Comparison of ENCODE assay signal across 1 cellular context in genomic region chr1:15246960-15247614, GRCh38.
TF ChIP-seq lines count a peak whose summit lies in the region.

Gene FHAD1 (plus strand): TSS chr1:15247223. CDS start chr1:15251785, 4,562 bp downstream.

TF ChIP-seq in WTC11, 78 proteins besides CTCF, POLR2A, EP300 and RAD21 (continued from another document):
- TF ChIP-seq, protein P1, sequence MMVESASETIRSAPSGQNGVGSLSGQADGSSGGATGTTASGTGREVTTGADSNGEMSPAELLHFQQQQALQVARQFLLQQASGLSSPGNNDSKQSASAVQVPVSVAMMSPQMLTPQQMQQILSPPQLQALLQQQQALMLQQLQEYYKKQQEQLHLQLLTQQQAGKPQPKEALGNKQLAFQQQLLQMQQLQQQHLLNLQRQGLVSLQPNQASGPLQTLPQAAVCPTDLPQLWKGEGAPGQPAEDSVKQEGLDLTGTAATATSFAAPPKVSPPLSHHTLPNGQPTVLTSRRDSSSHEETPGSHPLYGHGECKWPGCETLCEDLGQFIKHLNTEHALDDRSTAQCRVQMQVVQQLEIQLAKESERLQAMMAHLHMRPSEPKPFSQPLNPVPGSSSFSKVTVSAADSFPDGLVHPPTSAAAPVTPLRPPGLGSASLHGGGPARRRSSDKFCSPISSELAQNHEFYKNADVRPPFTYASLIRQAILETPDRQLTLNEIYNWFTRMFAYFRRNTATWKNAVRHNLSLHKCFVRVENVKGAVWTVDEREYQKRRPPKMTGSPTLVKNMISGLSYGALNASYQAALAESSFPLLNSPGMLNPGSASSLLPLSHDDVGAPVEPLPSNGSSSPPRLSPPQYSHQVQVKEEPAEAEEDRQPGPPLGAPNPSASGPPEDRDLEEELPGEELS (CRISPR knock-in tag; IDR thresholded peaks at IDR 0.05) = peak; percentile 55; the same call in 1 of the 2 replicates
- TF ChIP-seq TCF7 (CRISPR knock-in tag; IDR thresholded peaks at IDR 0.05; ENCODE audit: low read depth) (no peak), TP53 (CRISPR knock-in tag; IDR thresholded peaks at IDR 0.05) (0 out of 2 replicates have a peak, but pooled peaks have one; percentile 37), GTF2I (CRISPR knock-in tag; conservative IDR thresholded peaks at IDR 0.05) (peak; percentile 95), ELF4 (CRISPR knock-in tag; IDR thresholded peaks at IDR 0.05; ENCODE audit: low read depth) (0 out of 2 replicates have a peak, but pooled peaks have one; percentile 29), ZNF263 (CRISPR knock-in tag; IDR thresholded peaks at IDR 0.05; ENCODE audit: low read depth) (peak; percentile 63; the same call in 1 of the 2 replicates), CREM (CRISPR knock-in tag; IDR thresholded peaks at IDR 0.05) (0 out of 2 replicates have a peak, but pooled peaks have one; percentile 45), FOXP1 (CRISPR knock-in tag; IDR thresholded peaks at IDR 0.05; ENCODE audit: borderline replicate concordance) (0 out of 2 replicates have a peak, but pooled peaks have one; percentile 63), SMAD3 (CRISPR knock-in tag; IDR thresholded peaks at IDR 0.05; ENCODE audit: borderline replicate concordance) (0 out of 2 replicates have a peak, but pooled peaks have one; percentile 15)
- TF ChIP-seq, protein P2, sequence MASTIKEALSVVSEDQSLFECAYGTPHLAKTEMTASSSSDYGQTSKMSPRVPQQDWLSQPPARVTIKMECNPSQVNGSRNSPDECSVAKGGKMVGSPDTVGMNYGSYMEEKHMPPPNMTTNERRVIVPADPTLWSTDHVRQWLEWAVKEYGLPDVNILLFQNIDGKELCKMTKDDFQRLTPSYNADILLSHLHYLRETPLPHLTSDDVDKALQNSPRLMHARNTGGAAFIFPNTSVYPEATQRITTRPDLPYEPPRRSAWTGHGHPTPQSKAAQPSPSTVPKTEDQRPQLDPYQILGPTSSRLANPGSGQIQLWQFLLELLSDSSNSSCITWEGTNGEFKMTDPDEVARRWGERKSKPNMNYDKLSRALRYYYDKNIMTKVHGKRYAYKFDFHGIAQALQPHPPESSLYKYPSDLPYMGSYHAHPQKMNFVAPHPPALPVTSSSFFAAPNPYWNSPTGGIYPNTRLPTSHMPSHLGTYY (CRISPR knock-in tag; IDR thresholded peaks at IDR 0.05) = no peak
- TF ChIP-seq, protein P3, sequence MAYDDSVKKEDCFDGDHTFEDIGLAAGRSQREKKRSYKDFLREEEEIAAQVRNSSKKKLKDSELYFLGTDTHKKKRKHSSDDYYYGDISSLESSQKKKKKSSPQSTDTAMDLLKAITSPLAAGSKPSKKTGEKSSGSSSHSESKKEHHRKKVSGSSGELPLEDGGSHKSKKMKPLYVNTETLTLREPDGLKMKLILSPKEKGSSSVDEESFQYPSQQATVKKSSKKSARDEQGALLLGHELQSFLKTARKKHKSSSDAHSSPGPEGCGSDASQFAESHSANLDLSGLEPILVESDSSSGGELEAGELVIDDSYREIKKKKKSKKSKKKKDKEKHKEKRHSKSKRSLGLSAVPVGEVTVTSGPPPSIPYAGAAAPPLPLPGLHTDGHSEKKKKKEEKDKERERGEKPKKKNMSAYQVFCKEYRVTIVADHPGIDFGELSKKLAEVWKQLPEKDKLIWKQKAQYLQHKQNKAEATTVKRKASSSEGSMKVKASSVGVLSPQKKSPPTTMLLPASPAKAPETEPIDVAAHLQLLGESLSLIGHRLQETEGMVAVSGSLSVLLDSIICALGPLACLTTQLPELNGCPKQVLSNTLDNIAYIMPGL (CRISPR knock-in tag; IDR thresholded peaks at IDR 0.05) = 0 out of 2 replicates have a peak, but pooled peaks have one; percentile 51
